16 cellular contexts compared by ENCODE assay signal in the genomic region with DNA sequence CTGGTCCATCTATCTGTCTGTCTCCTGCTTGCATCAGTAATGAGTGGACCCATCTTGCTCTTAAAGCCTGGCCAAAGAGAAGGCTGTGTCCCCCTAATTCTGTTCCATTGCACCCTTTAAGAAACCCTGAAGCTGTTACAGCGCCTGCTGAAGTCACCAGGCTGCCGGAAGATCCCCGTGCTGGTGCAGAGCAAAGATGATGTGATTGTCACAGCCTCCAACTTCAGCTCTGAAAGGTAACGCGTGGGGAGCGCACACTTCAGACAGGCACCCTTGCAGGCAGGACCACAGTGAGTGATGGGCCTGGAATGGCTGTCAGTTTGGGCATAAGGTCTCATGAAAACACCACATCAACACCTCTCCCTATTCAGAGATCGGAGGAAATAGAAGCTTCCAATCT.
"Had no signal": no experiment of that assay in that cellular context is flagged by ENCODE, and none has a peak within 500 bp of the region (broad histone marks: within the 10 kb centered on the region; RNA-seq: fewer than 3 reads in every experiment).

No MANE protein-coding gene starts in this region.

- H3K4me3 ChIP-seq: coronary artery, gastroesophageal sphincter, heart left ventricle, lower lobe of right lung, mucosa of descending colon, right lobe of liver, tibial artery had no signal

- H3K9me3 ChIP-seq: gastroesophageal sphincter, heart left ventricle, lower lobe of right lung, mucosa of descending colon, right lobe of liver, SK-N-SH, tibial artery had no signal

- H3K4me1 Mint-ChIP-seq: neural crest cell had no signal

- H3K27me3 Mint-ChIP-seq: activated naive CD4-positive, alpha-beta T cell treated with anti-CD3 and anti-CD28 coated beads, Interleukin-2, amount 50 U/mL, for 24 hours; central memory CD8-positive, alpha-beta T cell had no signal

- H3K4me3 Mint-ChIP-seq: activated naive CD4-positive, alpha-beta T cell treated with anti-CD3 and anti-CD28 coated beads, Interleukin-2, amount 50 U/mL, for 24 hours; activated T-cell treated with anti-CD3 and anti-CD28 coated beads, Interleukin-2, amount 50 U/mL, for 72 hours; central memory CD8-positive, alpha-beta T cell; neural crest cell had no signal

- H3K4me1 ChIP-seq: right lobe of liver had no signal

- DNase-seq: activated CD4-positive, CD25-positive, alpha-beta regulatory T cell treated with anti-CD3 and anti-CD28 coated beads, Interleukin-2, amount 50 U/mL, for 72 hours; activated effector memory CD4-positive, alpha-beta T cell treated with Interleukin-2 at 50 U/mL for 16 hours; activated T-cell treated with anti-CD3 and anti-CD28 coated beads, Interleukin-2, amount 50 U/mL, for 72 hours; lower lobe of right lung; SK-N-SH; small intestine had no signal

- H3K27ac Mint-ChIP-seq: activated naive CD4-positive, alpha-beta T cell treated with anti-CD3 and anti-CD28 coated beads, Interleukin-2, amount 50 U/mL, for 24 hours had no signal

- ATAC-seq: gastroesophageal sphincter had no signal

- H3K27me3 ChIP-seq: gastroesophageal sphincter, heart left ventricle, right lobe of liver, tibial artery had no signal

- H3K27ac ChIP-seq: coronary artery, epithelial cell of prostate, gastroesophageal sphincter, heart left ventricle, lower lobe of right lung, right lobe of liver, tibial artery had no signal

- H3K9me3 Mint-ChIP-seq: activated naive CD4-positive, alpha-beta T cell treated with anti-CD3 and anti-CD28 coated beads, Interleukin-2, amount 50 U/mL, for 24 hours; activated T-cell treated with anti-CD3 and anti-CD28 coated beads, Interleukin-2, amount 50 U/mL, for 72 hours; central memory CD8-positive, alpha-beta T cell; neural crest cell had no signal
